ENCODE assay signal across 17 cellular contexts in the genomic region with DNA sequence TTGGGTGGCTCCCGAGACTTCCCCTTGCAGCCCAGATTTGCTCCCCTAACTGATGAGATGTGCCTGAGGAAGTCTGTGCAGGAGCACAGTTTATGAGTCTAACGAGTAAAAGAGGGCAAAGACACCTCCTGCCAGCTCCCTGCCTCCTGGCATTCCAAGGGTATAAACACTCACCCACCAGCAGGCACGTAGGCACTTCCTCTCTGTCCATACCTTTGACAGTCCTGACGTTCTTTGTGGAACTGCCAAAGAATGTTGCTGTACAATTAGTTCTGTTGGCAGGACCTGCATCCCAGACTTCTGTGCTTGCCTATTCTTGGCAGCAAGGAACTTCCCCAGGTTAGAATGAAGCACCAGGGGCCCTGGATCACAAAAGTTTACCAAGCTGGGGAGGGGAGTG.
DNase-seq lines count a peak whose midpoint lies in the region; ATAC-seq, FAIRE-seq and TF ChIP-seq lines count a peak whose summit lies in the region.
"Had no signal": no experiment of that assay in that cellular context is flagged by ENCODE, and none has a peak within 500 bp of the region (broad histone marks: within the 10 kb centered on the region; RNA-seq: fewer than 3 reads in every experiment).

No MANE protein-coding gene starts in this region.

- POLR2A ChIA-PET in RWPE1 (lab: Yijun Ruan, JAX; ENCODE audit: low non-redundant PET), result no interaction called here

- no peak for TF ChIP-seq EP300 in esophagus muscularis mucosa (IDR thresholded peaks at IDR 0.05)

- intact Hi-C loops in esophagus muscularis mucosa (cut with DNase I) (no loop called here), prostate gland (cut with DNase I) (no loop called here)

- no peak for FAIRE-seq in bronchial epithelial cell (lab: Jason Lieb, UNC)
- FAIRE-seq: GM12892, GM18507 had no signal

- H3K4me1 ChIP-seq in esophagus muscularis mucosa (no peaks in the 10 kb centered on the region), prostate gland (replicated peaks) (no peaks in the 10 kb centered on the region)
- H3K4me1 ChIP-seq: BLaER1, HAP-1 had no signal

- H3K27me3 ChIP-seq in bronchial epithelial cell (ENCODE audit: control insufficient read depth, insufficient read depth, low read length) (no peaks in the 10 kb centered on the region), esophagus muscularis mucosa (peaks cover 0 to 10% (median 0%) of the 10 kb centered on the region in 4 donors), prostate gland (replicated peaks; ENCODE audit: insufficient read depth) (no peaks in the 10 kb centered on the region)
- H3K27me3 ChIP-seq: BLaER1 had no signal

- H3K9me3 ChIP-seq in esophagus muscularis mucosa (no peaks in the 10 kb centered on the region), prostate gland (no peaks in the 10 kb centered on the region)
- H3K9me3 ChIP-seq: HAP-1 had no signal

- TF ChIP-seq CTCF in RWPE1 (conservative IDR thresholded peaks at IDR 0.05; ENCODE audit: low read depth) (no peak), bronchial epithelial cell (IDR thresholded peaks at IDR 0.05; ENCODE audit: insufficient read depth, low read length, severe bottlenecking) (no peak), esophagus muscularis mucosa (IDR thresholded peaks at IDR 0.05) (no peak), prostate gland (IDR thresholded peaks at IDR 0.05) (no peak)

- H3K36me3 ChIP-seq in bronchial epithelial cell (ENCODE audit: control insufficient read depth, insufficient read depth, low read length) (no peaks in the 10 kb centered on the region), esophagus muscularis mucosa (no peaks in the 10 kb centered on the region), prostate gland (no peaks in the 10 kb centered on the region)
- H3K36me3 ChIP-seq: BLaER1, HAP-1 had no signal

- 56% methylated on average over 4 of the region's 4 CpGs for WGBS in esophagus muscularis mucosa
- 45% methylated on average over 4 of the region's 4 CpGs for WGBS in prostate gland

- no peak for TF ChIP-seq POLR2A in esophagus muscularis mucosa (IDR thresholded peaks at IDR 0.05; ENCODE audit: low read depth)
- TF ChIP-seq POLR2A in prostate gland (IDR thresholded peaks at IDR 0.05), result no peak

- no peak overlapping the region for H3K4me3 ChIP-seq in bronchial epithelial cell (ENCODE audit: low read depth, low read length)
- H3K4me3 ChIP-seq in esophagus muscularis mucosa, result no peak overlapping the region
- H3K4me3 ChIP-seq in prostate gland, result no peak overlapping the region
- H3K4me3 ChIP-seq: BLaER1, GM23248, HAP-1 had no signal

- CTCF ChIA-PET in RWPE1 (lab: Yijun Ruan, JAX), result no interaction called here

- H3K27ac ChIP-seq in RWPE1, result peak overlapping the region; percentile 84
- no peak overlapping the region for H3K27ac ChIP-seq in esophagus muscularis mucosa (replicated peaks in 1 of 4)
- peak overlapping the region in 1 of 2 donors; percentile 6 for H3K27ac ChIP-seq in prostate gland
- H3K27ac ChIP-seq: BLaER1, GM23248 had no signal

- peak; percentile 24 for DNase-seq in RWPE1 (ENCODE audit: low spot score)
- peak; percentile 25 for DNase-seq in bronchial epithelial cell (ENCODE audit: low read depth)
- peak; percentile 68 for DNase-seq in esophagus muscularis mucosa (ENCODE audit: extremely low spot score)
- DNase-seq in prostate gland (ENCODE audit: low spot score), result peak; percentile 67
- no peak for DNase-seq in iPS-NIHi11 (ENCODE audit: low spot score)
- no peak for DNase-seq in cerebellum (ENCODE audit: low spot score)
- DNase-seq: 8988T; CD4-positive, alpha-beta memory T cell; DMS153; DMS79; GDM1; GM23248 had no signal

- no peak for ATAC-seq in HG02763 (IDR thresholded peaks at IDR 0.05; ENCODE audit: unreplicated experiment)

Comparison
In these comparisons a context has a peak if more than half of its experiments do, and no peak if none do; other contexts are left out.
1. DNase-seq: peak in RWPE1 (single experiment), bronchial epithelial cell (single experiment), esophagus muscularis mucosa (single experiment) and prostate gland (single experiment); none in iPS-NIHi11 (single experiment) and cerebellum (single experiment).